ENCODE assay signal across 8 cellular contexts in genomic region chr2:108447947-108448677, GRCh38. TPM values are rescaled to one million over a fixed set of nuclear protein-coding genes. Genes with fewer than 3 reads are reported as not detected.
DNase-seq lines count a peak whose midpoint lies in the region; ATAC-seq and TF ChIP-seq lines count a peak whose summit lies in the region.

No MANE protein-coding gene starts in this region.

- no peak for TF ChIP-seq POLR2A in GM18505 (IDR thresholded peaks at IDR 0.05; ENCODE audit: borderline replicate concordance, extremely low read depth, insufficient read depth, insufficient read length)

- H3K4me3 Mint-ChIP-seq in dendritic cell treated with granulocyte-macrophage colony-stimulating factor and Interleukin-4, amounts not matched to agents 40 ng/mL and 50 ng/mL, for 4 days, result peak overlapping the region; percentile 89
- H3K4me3 Mint-ChIP-seq in naive thymus-derived CD8-positive, alpha-beta T cell, result peak overlapping the region; percentile 91 to 99 (median 98)

- POLR2A ChIA-PET in naive thymus-derived CD8-positive, alpha-beta T cell (lab: Charles Lee), result interaction anchor here (1.1 to 2.2 kb wide), 4 partner anchors 13 to 271 kb away, joined by 3 to 12 read pairs (median 4); partner anchors contain the start of genes LIMS1 and RANBP2

- peak overlapping the region; percentile 88 for H3K27ac Mint-ChIP-seq in dendritic cell treated with granulocyte-macrophage colony-stimulating factor and Interleukin-4, amounts not matched to agents 40 ng/mL and 50 ng/mL, for 4 days
- H3K27ac Mint-ChIP-seq in naive thymus-derived CD8-positive, alpha-beta T cell, result peak overlapping the region; percentile 97 to 100 (median 99)

- DNase-seq in NCI-H2196 (lab: John Stamatoyannopoulos, UW; ENCODE audit: unreplicated experiment), result peak; percentile 23
- peak in 3 of 10 donors; percentile 5 to 9 (median 7) for DNase-seq in naive thymus-derived CD8-positive, alpha-beta T cell
- no peak for DNase-seq in middle frontal gyrus (ENCODE audit: extremely low spot score, low spot score)
- DNase-seq in KG1 (lab: John Stamatoyannopoulos, UW), result no peak

- peaks cover 41% of the 10 kb centered on the region for H3K36me3 Mint-ChIP-seq in dendritic cell treated with granulocyte-macrophage colony-stimulating factor and Interleukin-4, amounts not matched to agents 40 ng/mL and 50 ng/mL, for 4 days (ENCODE audit: low read depth)
- H3K36me3 Mint-ChIP-seq in naive thymus-derived CD8-positive, alpha-beta T cell, result peaks cover 5 to 28% (median 8%) of the 10 kb centered on the region in 3 donors

- H3K27me3 Mint-ChIP-seq in dendritic cell treated with granulocyte-macrophage colony-stimulating factor and Interleukin-4, amounts not matched to agents 40 ng/mL and 50 ng/mL, for 4 days, result no peaks in the 10 kb centered on the region
- H3K27me3 Mint-ChIP-seq in naive thymus-derived CD8-positive, alpha-beta T cell, result no peaks in the 10 kb centered on the region

- ATAC-seq in GM19372 (IDR thresholded peaks at IDR 0.05; ENCODE audit: low read depth, unreplicated experiment) (peak; percentile 20), GM18505 (IDR thresholded peaks at IDR 0.05; ENCODE audit: unreplicated experiment) (no peak), HG03095 (IDR thresholded peaks at IDR 0.05; ENCODE audit: unreplicated experiment) (no peak)
- ATAC-seq in naive thymus-derived CD8-positive, alpha-beta T cell, result no peak

- H3K4me1 Mint-ChIP-seq in dendritic cell treated with granulocyte-macrophage colony-stimulating factor and Interleukin-4, amounts not matched to agents 40 ng/mL and 50 ng/mL, for 4 days (ENCODE audit: low read depth), result peaks cover 31% of the 10 kb centered on the region
- H3K4me1 Mint-ChIP-seq in naive thymus-derived CD8-positive, alpha-beta T cell, result peaks cover 17 to 44% (median 38%) of the 10 kb centered on the region in 4 donors

- intact Hi-C loops in dendritic cell treated with granulocyte-macrophage colony-stimulating factor and Interleukin-4, amounts not matched to agents 40 ng/mL and 50 ng/mL, for 4 days (cut with micrococcal nuclease), result loop anchor here (5.0 kb wide), 1 partner anchor 86 kb away; no protein-coding TSS in a partner anchor

- no peaks in the 10 kb centered on the region for H3K9me3 Mint-ChIP-seq in dendritic cell treated with granulocyte-macrophage colony-stimulating factor and Interleukin-4, amounts not matched to agents 40 ng/mL and 50 ng/mL, for 4 days
- H3K9me3 Mint-ChIP-seq in naive thymus-derived CD8-positive, alpha-beta T cell, result no peaks in the 10 kb centered on the region

RNA-seq across cellular contexts. Expression of gene GCC2, which starts 0.9 kb away (rescaled TPM):
- 100 to 1,000 TPM; 198 to 205 TPM for total RNA-seq in naive thymus-derived CD8-positive, alpha-beta T cell
- polyA plus RNA-seq in naive thymus-derived CD8-positive, alpha-beta T cell, result 100 to 1,000 TPM in 1 of 3 donors, 10 to 100 TPM in 2; 51.5 to 100 (median 65.0) TPM
